Comparison of ENCODE assay signal across 10 cellular contexts in genomic region chr17:31425646-31426045, GRCh38. TPM values are rescaled to one million over a fixed set of nuclear protein-coding genes. Genes with fewer than 3 reads are reported as not detected.
A peak's percentile ranks its signal among the peaks of the same experiment; 100 is the strongest.
DNase-seq lines count a peak whose midpoint lies in the region; ATAC-seq and TF ChIP-seq lines count a peak whose summit lies in the region.
"Had no signal": no experiment of that assay in that cellular context is flagged by ENCODE, and none has a peak within 500 bp of the region (broad histone marks: within the 10 kb centered on the region; RNA-seq: fewer than 3 reads in every experiment).

No MANE protein-coding gene starts in this region.

- TF ChIP-seq CTCF in dorsolateral prefrontal cortex (IDR thresholded peaks at IDR 0.05 in 54 of 56, conservative IDR thresholded peaks at IDR 0.05 in 2 of 56; ENCODE audit: low read depth in 1 of 56, partially characterized antibody in 56 of 56) (peak in 5 of 56 donors; percentile 6 to 26 (median 12)), thyroid gland (IDR thresholded peaks at IDR 0.05) (no peak)

- H3K36me3 ChIP-seq in thyroid gland = no peaks in the 10 kb centered on the region

- intact Hi-C loops in dorsolateral prefrontal cortex (cut with DNase I) (loop anchor here in 1 of 2 donors (5.0 kb wide), 1 partner anchor 38 kb away; no protein-coding TSS in a partner anchor), thyroid gland (cut with DNase I) (no loop called here)

- peak overlapping the region in 56 of 59 donors; percentile 8 to 99 (median 70) for H3K27ac ChIP-seq in dorsolateral prefrontal cortex
- peak overlapping the region; percentile 55 to 72 (median 65) for H3K27ac ChIP-seq in thyroid gland

- peaks cover 13 to 22% of the 10 kb centered on the region in 2 donors for H3K4me1 ChIP-seq in thyroid gland

- H3K27me3 ChIP-seq in dorsolateral prefrontal cortex (no peaks in the 10 kb centered on the region), thyroid gland (no peaks in the 10 kb centered on the region)

- ATAC-seq in HG03565 (IDR thresholded peaks at IDR 0.05; ENCODE audit: unreplicated experiment) (no peak), HG03097 (IDR thresholded peaks at IDR 0.05; ENCODE audit: low FRiP score, unreplicated experiment) (no peak), GM18868 (IDR thresholded peaks at IDR 0.05; ENCODE audit: unreplicated experiment) (no peak)

- 34 to 43% methylated on average over 4 to 9 of the region's 10 CpGs for WGBS in thyroid gland, 2 donors

- H3K9me3 ChIP-seq in thyroid gland = no peaks in the 10 kb centered on the region

- TF ChIP-seq POLR2A in thyroid gland (IDR thresholded peaks at IDR 0.05) = no peak

- peak; percentile 8 to 40 for DNase-seq in NCI-H446 (lab: John Stamatoyannopoulos, UW)
- no peak for DNase-seq in NCI-H446 treated with DMSO at 0.1 percent for 48 hours (lab: John Stamatoyannopoulos, UW)
- peak in 7 of 10 donors; percentile 59 to 77 (median 64) for DNase-seq in dorsolateral prefrontal cortex
- DNase-seq in medulla oblongata (ENCODE audit: extremely low spot score) = peak; percentile 65
- peak; percentile 58 to 75 for DNase-seq in thyroid gland
- DNase-seq: DND-41, Karpas-422 had no signal

- peak overlapping the region in 30 of 59 donors; percentile 1 to 45 (median 17) for H3K4me3 ChIP-seq in dorsolateral prefrontal cortex
- H3K4me3 ChIP-seq in thyroid gland (replicated peaks in 1 of 3) = no peak overlapping the region

RNA-seq across cellular contexts. Expression of gene RAB11FIP4, which starts 34.2 kb away (rescaled TPM):
- total RNA-seq in dorsolateral prefrontal cortex (100 to 1,000 TPM; 123 to 242 (median 175) TPM), thyroid gland (10 to 100 TPM; 21.1 to 44.5 (median 24.9) TPM)

Comparison
In these comparisons a context has a peak if more than half of its experiments do, and no peak if none do; other contexts are left out.
1. H3K4me3 ChIP-seq: peak in dorsolateral prefrontal cortex (30 of 59); none in thyroid gland (0 of 3).